ENCODE assay signal across 22 cellular contexts in genomic region chr6:38503032-38503784, GRCh38.
DNase-seq lines count a peak whose midpoint lies in the region; ATAC-seq and TF ChIP-seq lines count a peak whose summit lies in the region.
"Had no signal": no experiment of that assay in that cellular context is flagged by ENCODE, and none has a peak within 500 bp of the region (broad histone marks: within the 10 kb centered on the region; RNA-seq: fewer than 3 reads in every experiment).

No MANE protein-coding gene starts in this region.

- H3K27ac Mint-ChIP-seq in nephron progenitor cell = no peak overlapping the region
- H3K27ac Mint-ChIP-seq: activated naive CD4-positive, alpha-beta T cell treated with anti-CD3 and anti-CD28 coated beads, Interleukin-2, amount 50 U/mL, for 24 hours; CD8-positive, alpha-beta memory T cell had no signal

- H3K4me3 ChIP-seq in foreskin fibroblast (ENCODE audit: low read depth in 1 of 2, low read length in 2 of 2) = no peak overlapping the region
- H3K4me3 ChIP-seq: ascending aorta, HAP-1, left ventricle myocardium inferior, sigmoid colon had no signal

- no peaks in the 10 kb centered on the region for H3K27me3 Mint-ChIP-seq in nephron progenitor cell (ENCODE audit: low read depth, poor library complexity)
- H3K27me3 Mint-ChIP-seq: activated naive CD4-positive, alpha-beta T cell treated with anti-CD3 and anti-CD28 coated beads, Interleukin-2, amount 50 U/mL, for 24 hours; CD8-positive, alpha-beta memory T cell had no signal

- TF ChIP-seq CTCF in nephron progenitor cell (IDR thresholded peaks at IDR 0.05) (no peak), foreskin fibroblast (IDR thresholded peaks at IDR 0.05; ENCODE audit: low read depth, low read length) (no peak)

- no peak for ATAC-seq in GM19397 (IDR thresholded peaks at IDR 0.05; ENCODE audit: unreplicated experiment)

- no peak overlapping the region for H3K4me3 Mint-ChIP-seq in nephron progenitor cell
- H3K4me3 Mint-ChIP-seq: activated naive CD4-positive, alpha-beta T cell treated with anti-CD3 and anti-CD28 coated beads, Interleukin-2, amount 50 U/mL, for 24 hours; CD8-positive, alpha-beta memory T cell; neural crest cell had no signal

- H3K9me3 Mint-ChIP-seq in nephron progenitor cell = no peaks in the 10 kb centered on the region
- H3K9me3 Mint-ChIP-seq: activated naive CD4-positive, alpha-beta T cell treated with anti-CD3 and anti-CD28 coated beads, Interleukin-2, amount 50 U/mL, for 24 hours; CD8-positive, alpha-beta memory T cell; neural crest cell had no signal

- no peaks in the 10 kb centered on the region for H3K36me3 Mint-ChIP-seq in nephron progenitor cell (ENCODE audit: low read depth)
- H3K36me3 Mint-ChIP-seq: activated naive CD4-positive, alpha-beta T cell treated with anti-CD3 and anti-CD28 coated beads, Interleukin-2, amount 50 U/mL, for 24 hours; CD8-positive, alpha-beta memory T cell had no signal

- no peaks in the 10 kb centered on the region for H3K4me1 Mint-ChIP-seq in nephron progenitor cell
- H3K4me1 Mint-ChIP-seq: activated naive CD4-positive, alpha-beta T cell treated with anti-CD3 and anti-CD28 coated beads, Interleukin-2, amount 50 U/mL, for 24 hours had no signal

- peak; percentile 14 for DNase-seq in NCI-H1105 treated with DMSO at 0.1 percent for 48 hours (lab: John Stamatoyannopoulos, UW)
- no peak for DNase-seq in NCI-H1105 (lab: John Stamatoyannopoulos, UW)
- DNase-seq in NCI-H187 treated with DMSO at 0.1 percent for 48 hours (lab: John Stamatoyannopoulos, UW) = peak; percentile 96
- DNase-seq in NCI-H82 treated with DMSO at 0.1 percent for 48 hours (lab: John Stamatoyannopoulos, UW; ENCODE audit: unreplicated experiment) = peak; percentile 78
- DNase-seq in nephron progenitor cell = peak; percentile 5
- no peak for DNase-seq in HUDEP-2 (lab: John Stamatoyannopoulos, UW; ENCODE audit: unreplicated experiment in 76 of 76)
- no peak for DNase-seq in foreskin fibroblast
- DNase-seq: activated CD4-positive, alpha-beta T cell treated with anti-CD3 and anti-CD28 coated beads, Interleukin-2, amount 50 U/mL, for 1 hour; CD8-positive, alpha-beta memory T cell; central memory CD4-positive, alpha-beta T cell; dermis blood vessel endothelial cell; KG1; left ventricle myocardium inferior; NCI-H2227 treated with DMSO at 0.1 percent for 48 hours; sigmoid colon; SK-N-SH; T-helper 2 cell had no signal

Comparison
In these comparisons a context has a peak if more than half of its experiments do, and no peak if none do; other contexts are left out.
1. DNase-seq: peak in NCI-H1105 treated with DMSO at 0.1 percent for 48 hours (single experiment), NCI-H187 treated with DMSO at 0.1 percent for 48 hours (single experiment), NCI-H82 treated with DMSO at 0.1 percent for 48 hours (single experiment) and nephron progenitor cell (single experiment); none in NCI-H1105 (single experiment), HUDEP-2 (0 of 76) and foreskin fibroblast (0 of 2).